Comparison of ENCODE assay signal across 24 cellular contexts in genomic region chrX:77065896-77066295, GRCh38.
A peak's percentile ranks its signal among the peaks of the same experiment; 100 is the strongest.
DNase-seq lines count a peak whose midpoint lies in the region; TF ChIP-seq lines count a peak whose summit lies in the region.
"Had no signal": no experiment of that assay in that cellular context is flagged by ENCODE, and none has a peak within 500 bp of the region (broad histone marks: within the 10 kb centered on the region; RNA-seq: fewer than 3 reads in every experiment).

No MANE protein-coding gene starts in this region.

- no peak for DNase-seq in nephron progenitor cell
- no peak for DNase-seq in CD1c-positive myeloid dendritic cell (ENCODE audit: extremely low spot score)
- DNase-seq: 8988T; ACHN; AML-193; BE2C; C1 segment of cervical spinal cord; Caco-2; Calu3; CD4-positive, alpha-beta memory T cell; CD4-positive, alpha-beta T cell; CD4-positive, CD25-positive, alpha-beta regulatory T cell; CD8-positive, alpha-beta memory T cell; CD8-positive, alpha-beta T cell; COR-L47; DMS 273 treated with DMSO at 0.1 percent for 48 hours; DMS153; DMS53; DMS79; DMS79 treated with DMSO at 0.1 percent for 48 hours; DND-41; EL had no signal

- no peak for TF ChIP-seq CTCF in nephron progenitor cell (IDR thresholded peaks at IDR 0.05)

- H3K9me3 Mint-ChIP-seq in nephron progenitor cell = peaks cover 81% of the 10 kb centered on the region
- H3K9me3 Mint-ChIP-seq: CD4-positive, alpha-beta T cell; CD8-positive, alpha-beta T cell had no signal

- H3K4me1 Mint-ChIP-seq in nephron progenitor cell = no peaks in the 10 kb centered on the region

- peak overlapping the region; percentile 72 for H3K27ac Mint-ChIP-seq in nephron progenitor cell
- H3K27ac Mint-ChIP-seq: B cell; CD14-positive monocyte; CD4-positive, alpha-beta memory T cell; CD4-positive, alpha-beta T cell; CD4-positive, CD25-positive, alpha-beta regulatory T cell; CD8-positive, alpha-beta memory T cell; CD8-positive, alpha-beta T cell had no signal

- H3K36me3 Mint-ChIP-seq in nephron progenitor cell (ENCODE audit: low read depth) = no peaks in the 10 kb centered on the region
- H3K36me3 Mint-ChIP-seq: CD14-positive monocyte; CD4-positive, alpha-beta memory T cell; CD4-positive, CD25-positive, alpha-beta regulatory T cell; CD8-positive, alpha-beta memory T cell; CD8-positive, alpha-beta T cell had no signal

- no peaks in the 10 kb centered on the region for H3K27me3 Mint-ChIP-seq in nephron progenitor cell (ENCODE audit: low read depth, poor library complexity)
- H3K27me3 Mint-ChIP-seq: B cell; CD4-positive, alpha-beta memory T cell; CD4-positive, alpha-beta T cell; CD4-positive, CD25-positive, alpha-beta regulatory T cell; CD8-positive, alpha-beta memory T cell had no signal

- no peak overlapping the region for H3K4me3 Mint-ChIP-seq in nephron progenitor cell
- H3K4me3 Mint-ChIP-seq: B cell; CD14-positive monocyte; CD4-positive, alpha-beta memory T cell; CD4-positive, alpha-beta T cell; CD4-positive, CD25-positive, alpha-beta regulatory T cell; CD8-positive, alpha-beta memory T cell; CD8-positive, alpha-beta T cell had no signal
